Comparison of ENCODE assay signal across 4 cellular contexts in the genomic region with DNA sequence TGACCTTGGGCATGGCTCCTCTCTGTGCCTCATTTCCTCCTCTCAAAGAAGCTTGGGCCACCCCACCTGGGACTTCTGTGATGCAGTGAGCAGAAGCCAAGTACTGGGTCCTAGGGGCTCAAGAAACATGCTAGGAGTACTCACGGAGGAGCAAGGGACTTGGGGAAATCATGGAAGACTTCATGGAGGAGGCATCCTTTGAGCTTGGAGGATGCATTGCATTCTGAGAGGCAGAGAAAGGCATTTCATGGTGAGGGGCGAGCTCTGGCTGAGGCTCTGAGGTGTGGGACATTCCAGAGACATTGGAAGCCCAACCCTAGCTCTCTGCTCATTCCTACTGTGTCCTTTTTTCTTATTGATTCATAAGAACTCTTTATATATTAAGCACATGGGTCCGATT. TPM values are rescaled to one million over a fixed set of nuclear protein-coding genes. Genes with fewer than 3 reads are reported as not detected.
"Had no signal": no experiment of that assay in that cellular context is flagged by ENCODE, and none has a peak within 500 bp of the region (broad histone marks: within the 10 kb centered on the region; RNA-seq: fewer than 3 reads in every experiment).

No MANE protein-coding gene starts in this region.

RNA-seq across cellular contexts. Expression of a gene that starts 26.8 kb away (rescaled TPM):
- total RNA-seq: activated CD4-positive, alpha-beta memory T cell treated with anti-CD3 and anti-CD28 coated beads for 36 hours; activated CD4-positive, alpha-beta T cell treated with anti-CD3 and anti-CD28 coated beads, Interleukin-2, amount 10 ng/mL, durations not matched to agents 7 days and 5 days; activated naive CD4-positive, alpha-beta T cell treated with anti-CD3 and anti-CD28 coated beads, Interleukin-2, amount 50 U/mL, for 72 hours; T-helper 2 cell treated with Interferon-gamma antibody and Interleukin-4, amounts not matched to agents 100 ng/mL and 5 ng/mL, for 36 hours had no signal
